11 cellular contexts compared by ENCODE assay signal in genomic region chr2:207202645-207203044, GRCh38. TPM values are rescaled to one million over a fixed set of nuclear protein-coding genes. Genes with fewer than 3 reads are reported as not detected.
DNase-seq lines count a peak whose midpoint lies in the region; ATAC-seq, FAIRE-seq and TF ChIP-seq lines count a peak whose summit lies in the region.
"Had no signal": no experiment of that assay in that cellular context is flagged by ENCODE, and none has a peak within 500 bp of the region (broad histone marks: within the 10 kb centered on the region; RNA-seq: fewer than 3 reads in every experiment).

No MANE protein-coding gene starts in this region.

- H3K36me3 ChIP-seq in bronchial epithelial cell (ENCODE audit: control insufficient read depth, insufficient read depth, low read length) (no peaks in the 10 kb centered on the region), WERI-Rb-1 (no peaks in the 10 kb centered on the region)

- TF ChIP-seq CTCF in bronchial epithelial cell (IDR thresholded peaks at IDR 0.05; ENCODE audit: insufficient read depth, low read length, severe bottlenecking) (no peak), WERI-Rb-1 (IDR thresholded peaks at IDR 0.05; ENCODE audit: low read depth, low read length) (no peak)

- H3K27me3 ChIP-seq in bronchial epithelial cell (ENCODE audit: control insufficient read depth, insufficient read depth, low read length) (no peaks in the 10 kb centered on the region), WERI-Rb-1 (ENCODE audit: insufficient read depth, low read depth, severe bottlenecking) (no peaks in the 10 kb centered on the region)

- H3K27ac ChIP-seq in WERI-Rb-1: no peak overlapping the region
- H3K27ac ChIP-seq: 22Rv1 had no signal

- ATAC-seq in HG02763 (IDR thresholded peaks at IDR 0.05; ENCODE audit: unreplicated experiment) (no peak), HG03196 (IDR thresholded peaks at IDR 0.05; ENCODE audit: unreplicated experiment) (no peak)

- DNase-seq in DMS 273 (lab: John Stamatoyannopoulos, UW; ENCODE audit: unreplicated experiment) (peak; percentile 31), DMS 273 treated with DMSO at 0.1 percent for 48 hours (lab: John Stamatoyannopoulos, UW) (no peak), NCI-H460 (ENCODE audit: extremely low read depth, low read depth) (peak; percentile 35), bronchial epithelial cell (ENCODE audit: low read depth) (peak; percentile 51), mucosa of gallbladder (ENCODE audit: low spot score) (peak; percentile 23), WERI-Rb-1 (no peak)
- DNase-seq: activated CD8-positive, alpha-beta memory T cell treated with anti-CD3 and anti-CD28 coated beads, Interleukin-2, amount 50 U/mL, for 4 hours had no signal

- no peaks in the 10 kb centered on the region for H3K9me3 ChIP-seq in WERI-Rb-1 (ENCODE audit: severe bottlenecking)

- H3K4me3 ChIP-seq in bronchial epithelial cell (ENCODE audit: low read depth, low read length): no peak overlapping the region
- H3K4me3 ChIP-seq in WERI-Rb-1 (ENCODE audit: low read depth, low read length): no peak overlapping the region

- FAIRE-seq in bronchial epithelial cell (lab: Jason Lieb, UNC): no peak
- FAIRE-seq: endometrium had no signal

RNA-seq across cellular contexts. Expression of gene KLF7, which starts 36.9 kb away (rescaled TPM):
- total RNA-seq in NCI-H460 (2014; rRNA removed; shearing (Covaris generic)): 16.4 and 22.3 TPM in 2 replicates
- 5.2 and 13.6 TPM in 2 replicates for polyA plus RNA-seq in NCI-H460 (2014; cell fraction: nucleus; rRNA removed)
- total RNA-seq in bronchial epithelial cell: 39.8 and 40.5 TPM in 2 replicates
- total RNA-seq in mucosa of gallbladder: 32.8 TPM

Comparison
In these comparisons a context has a peak if more than half of its experiments do, and no peak if none do; other contexts are left out.
1. DNase-seq: peak in DMS 273 (single experiment), NCI-H460 (single experiment), bronchial epithelial cell (single experiment) and mucosa of gallbladder (single experiment); none in DMS 273 treated with DMSO at 0.1 percent for 48 hours (single experiment) and WERI-Rb-1 (single experiment).